30 cellular contexts compared by ENCODE assay signal in the genomic region with DNA sequence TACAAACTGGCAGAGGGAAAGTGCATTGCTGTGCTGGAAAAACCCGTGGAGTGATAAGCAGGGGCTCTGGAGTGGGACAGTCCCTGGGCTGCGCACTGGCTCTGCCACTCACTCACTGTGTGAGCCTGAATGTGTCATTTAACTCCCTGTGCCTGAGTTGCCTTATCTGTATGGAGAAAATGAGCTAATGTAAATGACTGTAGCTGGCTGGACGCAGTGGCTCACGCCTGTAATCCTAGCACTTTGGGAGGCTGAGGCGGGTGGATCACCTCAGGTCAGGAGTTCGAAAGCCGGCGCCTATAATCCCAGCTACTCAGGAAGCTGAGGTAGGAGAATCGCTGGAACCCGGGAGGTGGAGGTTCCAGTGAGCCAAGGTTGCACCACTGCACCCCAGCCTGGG.
"Had no signal": no experiment of that assay in that cellular context is flagged by ENCODE, and none has a peak within 500 bp of the region (broad histone marks: within the 10 kb centered on the region; RNA-seq: fewer than 3 reads in every experiment).

No MANE protein-coding gene starts in this region.

- ATAC-seq: esophagus mucosa; lower lobe of right lung; mucosa of descending colon; natural killer cell treated with Interleukin-12 subunit alpha and Interleukin-12 subunit beta and Interleukin-15 and Interleukin-18, amount 100 ng/mL, for 72 hours; sciatic nerve; stimulated activated naive CD8-positive, alpha-beta T cell treated with anti-CD3 and anti-CD28 coated beads, Interleukin-15, amount 100 ng/mL, for 72 hours; upper lobe of right lung had no signal

- H3K4me1 ChIP-seq: lower lobe of right lung, upper lobe of right lung had no signal

- H3K9me3 ChIP-seq: lower lobe of right lung, mucosa of descending colon, upper lobe of right lung had no signal

- H3K27ac ChIP-seq: brain microvascular endothelial cell, lower lobe of right lung, skin epidermis, upper lobe of right lung, VCaP had no signal

- H3K4me3 ChIP-seq: lower lobe of right lung, mucosa of descending colon, skin epidermis, upper lobe of right lung had no signal

- DNase-seq: activated CD4-positive, alpha-beta memory T cell treated with anti-CD3 and anti-CD28 coated beads, Interleukin-2, amount 10 ng/mL, durations not matched to agents 7 days and 5 days; activated CD4-positive, alpha-beta T cell treated with anti-CD3 and anti-CD28 coated beads, Interleukin-2, amount 10 ng/mL, durations not matched to agents 24 days and 14 days; activated CD4-positive, CD25-positive, alpha-beta regulatory T cell treated with anti-CD3 and anti-CD28 coated beads, Interleukin-2, amount 50 U/mL, for 72 hours; activated CD8-positive, alpha-beta memory T cell treated with anti-CD3 and anti-CD28 coated beads, Interleukin-2, amount 50 U/mL, for 48 hours; activated gamma-delta T cell; activated naive CD4-positive, alpha-beta T cell treated with anti-CD3 and anti-CD28 coated beads, Interleukin-2, amount 50 U/mL, for 16 hours; activated T-cell treated with anti-CD3 and anti-CD28 coated beads, Interleukin-2, amount 50 U/mL, for 24 hours; amniotic stem cell; brain microvascular endothelial cell; caudate nucleus; foreskin fibroblast; head of caudate nucleus; hypothalamus; immature natural killer cell; kidney; lower lobe of right lung; mesenchymal stem cell; mucosa of descending colon; posterior cingulate gyrus; stimulated activated CD4-positive, alpha-beta T cell treated with anti-CD3 and anti-CD28 coated beads, Interleukin-12 subunit alpha, Interleukin-12 subunit beta, amount 100 ng/mL, for 4 hours; stimulated activated CD4-positive, alpha-beta T cell treated with anti-CD3 and anti-CD28 coated beads, Interleukin-4, amount 100 ng/mL, for 1 hour; stimulated activated naive CD8-positive, alpha-beta T cell treated with anti-CD3 and anti-CD28 coated beads, Interleukin-15, amount 100 ng/mL, for 72 hours; substantia nigra; T-helper 1 cell; upper lobe of right lung had no signal

- H3K27me3 ChIP-seq: upper lobe of right lung had no signal

- H3K36me3 ChIP-seq: brain microvascular endothelial cell, lower lobe of right lung, upper lobe of right lung had no signal
